ENCODE assay signal across 15 cellular contexts in the genomic region with DNA sequence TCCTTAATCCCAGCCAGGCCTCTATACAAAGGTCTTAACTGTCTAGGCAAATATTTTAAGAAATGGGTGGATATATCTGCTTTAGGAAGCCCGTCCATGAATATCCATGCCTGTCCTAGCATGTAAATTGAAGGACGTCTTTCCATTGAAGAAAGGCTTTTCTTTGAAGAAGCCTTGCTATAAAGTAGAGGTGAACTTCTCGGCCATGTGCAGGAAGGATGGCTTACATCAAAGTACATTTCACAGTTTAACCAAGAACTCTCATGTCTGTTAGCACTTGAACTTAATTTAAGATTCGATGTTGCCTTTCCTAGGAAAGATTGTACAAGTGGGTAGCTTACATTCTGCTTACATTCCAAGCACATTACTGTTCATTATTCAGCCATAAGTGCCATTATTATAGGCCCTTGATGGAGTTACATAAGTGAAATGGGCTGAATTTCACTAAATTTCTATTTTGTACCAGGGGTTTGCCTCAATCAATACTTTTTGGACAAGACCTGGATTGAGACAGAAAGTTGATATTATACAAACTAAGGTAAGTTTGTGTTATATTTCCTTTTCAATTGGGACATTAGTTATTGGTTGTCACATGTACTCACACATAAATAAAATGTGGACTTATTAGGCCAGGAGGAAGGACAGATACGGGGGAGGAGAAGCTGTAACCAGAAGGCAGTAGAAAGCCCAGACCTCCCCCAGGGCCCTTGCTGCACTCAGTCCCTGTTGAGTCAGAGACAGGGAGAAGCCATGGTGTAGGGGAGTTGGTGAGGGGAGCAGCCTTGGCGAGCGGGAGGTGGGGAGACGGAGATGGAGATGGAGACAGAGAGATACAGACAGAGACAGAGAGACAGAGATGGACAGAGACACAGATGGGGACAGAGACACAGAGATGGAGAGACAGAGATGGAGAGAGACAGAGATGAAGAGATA.
A peak's percentile ranks its signal among the peaks of the same experiment; 100 is the strongest.
DNase-seq lines count a peak whose midpoint lies in the region; ATAC-seq and TF ChIP-seq lines count a peak whose summit lies in the region.
"Had no signal": no experiment of that assay in that cellular context is flagged by ENCODE, and none has a peak within 500 bp of the region (broad histone marks: within the 10 kb centered on the region; RNA-seq: fewer than 3 reads in every experiment).

No MANE protein-coding gene starts in this region.

- no peak overlapping the region for H3K27ac Mint-ChIP-seq in glutamatergic neuron (ENCODE audit: unreplicated experiment)
- no peak overlapping the region for H3K27ac Mint-ChIP-seq in CD14-positive monocyte
- H3K27ac Mint-ChIP-seq: activated naive CD8-positive, alpha-beta T cell; T-helper 1 cell treated with Interleukin-12 subunit alpha and Interleukin-12 subunit beta and Interleukin-4 antibody, amounts not matched to agents 30 μg/mL and 1 μg/mL, for 36 hours had no signal

- peaks cover 19% of the 10 kb centered on the region for H3K36me3 Mint-ChIP-seq in glutamatergic neuron (ENCODE audit: unreplicated experiment)
- H3K36me3 Mint-ChIP-seq in CD14-positive monocyte: peaks cover 0 to under 1% of the 10 kb centered on the region in 2 donors
- H3K36me3 Mint-ChIP-seq: activated naive CD8-positive, alpha-beta T cell had no signal

- TF ChIP-seq EP300 in stomach (IDR thresholded peaks at IDR 0.05): no peak

- TF ChIP-seq CTCF in glutamatergic neuron (IDR thresholded peaks at IDR 0.05; ENCODE audit: partially characterized antibody, unreplicated experiment): no peak
- TF ChIP-seq CTCF in stomach (IDR thresholded peaks at IDR 0.05): no peak
- TF ChIP-seq CTCF in CD14-positive monocyte (IDR thresholded peaks at IDR 0.05): no peak

- 79 to 92% (median 87%) methylated on average over 8 of the region's 8 CpGs for WGBS in stomach, 5 donors

- H3K4me3 Mint-ChIP-seq in glutamatergic neuron (ENCODE audit: unreplicated experiment) (no peak overlapping the region), CD14-positive monocyte (no peak overlapping the region)
- H3K4me3 Mint-ChIP-seq: activated naive CD8-positive, alpha-beta T cell; T-helper 1 cell treated with Interleukin-12 subunit alpha and Interleukin-12 subunit beta and Interleukin-4 antibody, amounts not matched to agents 30 μg/mL and 1 μg/mL, for 36 hours had no signal

- intact Hi-C loops in stomach (cut with DNase I; ENCODE audit: low total_unique reads): no loop called here
- intact Hi-C loops in CD14-positive monocyte (cut with micrococcal nuclease): no loop called here

- H3K27ac ChIP-seq in stomach: peak overlapping the region in 3 of 5 donors; percentile 53 to 75 (median 53)
- H3K27ac ChIP-seq: cardiac muscle cell, suprapubic skin had no signal

- TF ChIP-seq POLR2A in stomach (IDR thresholded peaks at IDR 0.05): no peak

- H3K9me3 ChIP-seq in stomach: no peaks in the 10 kb centered on the region
- H3K9me3 ChIP-seq: suprapubic skin had no signal

- no peak for ATAC-seq in GM18873 (IDR thresholded peaks at IDR 0.05; ENCODE audit: low FRiP score, unreplicated experiment)

- peaks cover 0 to 14% (median 8%) of the 10 kb centered on the region in 3 donors for H3K27me3 ChIP-seq in stomach
- H3K27me3 ChIP-seq: cardiac muscle cell had no signal

- H3K4me1 ChIP-seq in stomach: peaks cover 19 to 78% (median 45%) of the 10 kb centered on the region in 4 donors

- peak; percentile 3 for DNase-seq in NCI-H345 treated with DMSO at 0.1 percent for 48 hours (lab: John Stamatoyannopoulos, UW; ENCODE audit: unreplicated experiment)
- DNase-seq in NCI-H345 (lab: John Stamatoyannopoulos, UW): no peak
- DNase-seq in RPMI7951 (ENCODE audit: low read depth): peak; percentile 45
- DNase-seq in glutamatergic neuron: peak; percentile 23
- DNase-seq in stomach: peak; percentile 4
- no peak for DNase-seq in NCI-H2081 treated with DMSO at 0.1 percent for 48 hours (lab: John Stamatoyannopoulos, UW)
- DNase-seq in CD14-positive monocyte (ENCODE audit: low spot score): no peak
- DNase-seq: activated CD8-positive, alpha-beta memory T cell treated with anti-CD3 and anti-CD28 coated beads, Interleukin-2, amount 50 U/mL, for 4 hours; KG1; stimulated activated CD4-positive, alpha-beta T cell treated with anti-CD3 and anti-CD28 coated beads, Interleukin-15, amount 100 ng/mL, for 24 hours had no signal

- H3K4me1 Mint-ChIP-seq in glutamatergic neuron (ENCODE audit: low read depth, unreplicated experiment): peaks cover 8% of the 10 kb centered on the region
- peaks cover under 1% of the 10 kb centered on the region for H3K4me1 Mint-ChIP-seq in CD14-positive monocyte

- H3K36me3 ChIP-seq in stomach: no peaks in the 10 kb centered on the region
- H3K36me3 ChIP-seq: cardiac muscle cell, suprapubic skin had no signal

- H3K4me3 ChIP-seq in stomach: no peak overlapping the region
- H3K4me3 ChIP-seq: cardiac muscle cell, suprapubic skin had no signal

- H3K9me3 Mint-ChIP-seq in glutamatergic neuron (ENCODE audit: unreplicated experiment) (peaks cover 2% of the 10 kb centered on the region), CD14-positive monocyte (peaks cover 0 to 3% (median 0%) of the 10 kb centered on the region in 7 donors)
- H3K9me3 Mint-ChIP-seq: T-helper 1 cell treated with Interleukin-12 subunit alpha and Interleukin-12 subunit beta and Interleukin-4 antibody, amounts not matched to agents 30 μg/mL and 1 μg/mL, for 36 hours had no signal

- H3K27me3 Mint-ChIP-seq in glutamatergic neuron (ENCODE audit: unreplicated experiment): peaks cover 12% of the 10 kb centered on the region
- H3K27me3 Mint-ChIP-seq in CD14-positive monocyte (ENCODE audit: low read depth in 3 of 3): peaks cover 5 to 19% (median 18%) of the 10 kb centered on the region in 3 donors

Comparison
In these comparisons a context has a peak if more than half of its experiments do, and no peak if none do; other contexts are left out.
1. DNase-seq: peak in NCI-H345 treated with DMSO at 0.1 percent for 48 hours (single experiment), RPMI7951 (single experiment), glutamatergic neuron (single experiment) and stomach (single experiment); none in NCI-H345 (single experiment), NCI-H2081 treated with DMSO at 0.1 percent for 48 hours (single experiment) and CD14-positive monocyte (single experiment).